Comparison of ENCODE assay signal across 1 cellular context in the genomic region with DNA sequence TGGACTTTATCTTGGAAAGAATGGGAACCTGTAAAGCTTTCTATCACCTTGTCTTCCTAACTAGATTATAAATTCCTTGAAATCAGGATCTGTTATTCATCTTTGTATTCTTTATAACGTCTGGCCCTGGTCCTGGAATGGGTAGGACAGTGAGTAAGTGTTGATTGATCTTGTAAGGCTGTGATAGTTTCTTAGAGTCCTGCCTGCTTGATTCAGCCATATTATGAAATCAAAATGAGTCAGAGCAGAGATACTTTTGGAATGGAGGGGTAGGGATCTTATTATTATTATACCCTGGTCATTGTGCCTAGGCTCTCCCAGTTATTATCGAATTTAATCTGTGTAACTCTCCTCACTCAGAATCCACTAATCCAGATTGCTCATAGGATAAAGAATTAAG.
TF ChIP-seq lines count a peak whose summit lies in the region.

No MANE protein-coding gene starts in this region.

TF ChIP-seq in IMR-90, 13 proteins besides CTCF, POLR2A, EP300 and RAD21:
- TF ChIP-seq SMC3 (IDR thresholded peaks at IDR 0.05; ENCODE audit: low read depth, low read length) (no peak), CEBPB (IDR thresholded peaks at IDR 0.05; ENCODE audit: low read depth, low read length) (peak; percentile 72), RCOR1 (IDR thresholded peaks at IDR 0.05; ENCODE audit: insufficient replicate concordance, low read length) (no peak), MXI1 (IDR thresholded peaks at IDR 0.05; ENCODE audit: borderline replicate concordance, low read depth, low read length) (no peak), USF2 (IDR thresholded peaks at IDR 0.05; ENCODE audit: low read depth, low read length) (no peak)
